In genomic region chr19:42255766-42256750, GRCh38 we compare ENCODE assay signal across 8 cellular contexts. TPM values are rescaled to one million over a fixed set of nuclear protein-coding genes. Genes with fewer than 3 reads are reported as not detected.
A peak's percentile ranks its signal among the peaks of the same experiment; 100 is the strongest.
DNase-seq lines count a peak whose midpoint lies in the region; ATAC-seq and TF ChIP-seq lines count a peak whose summit lies in the region.

No MANE protein-coding gene starts in this region.

- no peaks in the 10 kb centered on the region for H3K36me3 ChIP-seq in heart right ventricle

- no peaks in the 10 kb centered on the region for H3K9me3 Mint-ChIP-seq in activated naive CD8-positive, alpha-beta T cell treated with anti-CD3 and anti-CD28 coated beads, Interleukin-2, amount 50 U/mL, for 24 hours

- H3K4me3 Mint-ChIP-seq in activated naive CD8-positive, alpha-beta T cell treated with anti-CD3 and anti-CD28 coated beads, Interleukin-2, amount 50 U/mL, for 24 hours: peak overlapping the region; percentile 77

- peak; percentile 81 for DNase-seq in DMS53 (lab: John Stamatoyannopoulos, UW)
- peak; percentile 7 for DNase-seq in LoVo (ENCODE audit: low spot score)
- peak; percentile 17 for DNase-seq in activated naive CD8-positive, alpha-beta T cell treated with anti-CD3 and anti-CD28 coated beads, Interleukin-2, amount 50 U/mL, for 24 hours
- peak; percentile 65 to 83 for DNase-seq in heart right ventricle
- peak; percentile 66 for DNase-seq in pons (ENCODE audit: low spot score)

- H3K27ac ChIP-seq in heart right ventricle: peak overlapping the region; percentile 96 to 100 (median 98)

- peaks cover 13 to 42% (median 33%) of the 10 kb centered on the region in 9 donors for H3K4me1 ChIP-seq in heart right ventricle

- peaks cover 20% of the 10 kb centered on the region for H3K4me1 Mint-ChIP-seq in activated naive CD8-positive, alpha-beta T cell treated with anti-CD3 and anti-CD28 coated beads, Interleukin-2, amount 50 U/mL, for 24 hours

- no peaks in the 10 kb centered on the region for H3K9me3 ChIP-seq in heart right ventricle

- WGBS in heart right ventricle, 2 donors: 3 to 4% methylated on average over 38 of the region's 38 CpGs

- peaks cover 11% of the 10 kb centered on the region for H3K36me3 Mint-ChIP-seq in activated naive CD8-positive, alpha-beta T cell treated with anti-CD3 and anti-CD28 coated beads, Interleukin-2, amount 50 U/mL, for 24 hours (ENCODE audit: low read depth)

- H3K27ac Mint-ChIP-seq in activated naive CD8-positive, alpha-beta T cell treated with anti-CD3 and anti-CD28 coated beads, Interleukin-2, amount 50 U/mL, for 24 hours: peak overlapping the region; percentile 30

- peak overlapping the region; percentile 73 to 100 (median 98) for H3K4me3 ChIP-seq in heart right ventricle

- intact Hi-C loops in heart right ventricle (cut with DNase I): loop anchor here in 4 of 10 donors (1.0 to 2.0 kb wide), 2 partner anchors 12 to 13 kb away; partner anchors contain the start of gene CIC (in 3 of the 4)

- H3K27me3 ChIP-seq in heart right ventricle: no peaks in the 10 kb centered on the region

- ATAC-seq in activated naive CD8-positive, alpha-beta T cell treated with anti-CD3 and anti-CD28 coated beads, Interleukin-2, amount 50 U/mL, for 24 hours: no peak
- ATAC-seq in heart right ventricle (peak; percentile 1 to 48 (median 28)), HG02973 (IDR thresholded peaks at IDR 0.05; ENCODE audit: unreplicated experiment) (no peak), GM21825 (IDR thresholded peaks at IDR 0.05; ENCODE audit: unreplicated experiment) (no peak), HG03159 (IDR thresholded peaks at IDR 0.05; ENCODE audit: unreplicated experiment) (no peak)

- H3K27me3 Mint-ChIP-seq in activated naive CD8-positive, alpha-beta T cell treated with anti-CD3 and anti-CD28 coated beads, Interleukin-2, amount 50 U/mL, for 24 hours: peaks cover 5% of the 10 kb centered on the region

- no peak for TF ChIP-seq CTCF in heart right ventricle (IDR thresholded peaks at IDR 0.05)

RNA-seq across cellular contexts. Expression of gene ERF, which starts 1.1 kb away (rescaled TPM):
- 10 to 100 TPM; 29.8 to 40.2 (median 32.9) TPM for total RNA-seq in heart right ventricle
- polyA plus RNA-seq in heart right ventricle: 10 to 100 TPM; 31.8 to 49.0 TPM

RNA-seq across cellular contexts. Expression of gene CIC, which starts 13.0 kb away (rescaled TPM):
- total RNA-seq in heart right ventricle: 10 to 100 TPM; 27.9 to 42.0 (median 32.0) TPM
- polyA plus RNA-seq in heart right ventricle: 10 to 100 TPM; 17.6 to 39.8 TPM

RNA-seq across cellular contexts. Expression of gene GSK3A, which starts 13.7 kb away (rescaled TPM):
- 10 to 100 TPM; 31.9 to 46.1 (median 36.4) TPM for total RNA-seq in heart right ventricle
- 10 to 100 TPM; 31.2 to 51.0 TPM for polyA plus RNA-seq in heart right ventricle

RNA-seq across cellular contexts. Expression of gene ZNF526, which starts 35.9 kb away (rescaled TPM):
- total RNA-seq in heart right ventricle: 1 to 10 TPM; 3.2 to 7.0 (median 5.4) TPM
- 1 to 10 TPM; 3.2 to 3.4 TPM for polyA plus RNA-seq in heart right ventricle

RNA-seq across cellular contexts. Expression of gene DEDD2, which starts 38.6 kb away (rescaled TPM):
- total RNA-seq in heart right ventricle: 10 to 100 TPM in 9 of 10 donors, 1 to 10 TPM in 1; 9.8 to 20.5 (median 12.2) TPM
- polyA plus RNA-seq in heart right ventricle: 10 to 100 TPM; 12.9 to 15.2 TPM

Comparison
In these comparisons a context has a peak if more than half of its experiments do, and no peak if none do; other contexts are left out.
1. DNase-seq: peak in every context shown above with its lines; median percentile 81 in DMS53; 74 in heart right ventricle; 66 in pons; 17 in activated naive CD8-positive, alpha-beta T cell treated with anti-CD3 and anti-CD28 coated beads, Interleukin-2, amount 50 U/mL, for 24 hours; 7 in LoVo.
2. ATAC-seq: peak in heart right ventricle (8 of 8); none in activated naive CD8-positive, alpha-beta T cell treated with anti-CD3 and anti-CD28 coated beads, Interleukin-2, amount 50 U/mL, for 24 hours (single experiment), HG02973 (single experiment), GM21825 (single experiment) and HG03159 (single experiment).